ENCODE assay signal across 8 cellular contexts in the genomic region with DNA sequence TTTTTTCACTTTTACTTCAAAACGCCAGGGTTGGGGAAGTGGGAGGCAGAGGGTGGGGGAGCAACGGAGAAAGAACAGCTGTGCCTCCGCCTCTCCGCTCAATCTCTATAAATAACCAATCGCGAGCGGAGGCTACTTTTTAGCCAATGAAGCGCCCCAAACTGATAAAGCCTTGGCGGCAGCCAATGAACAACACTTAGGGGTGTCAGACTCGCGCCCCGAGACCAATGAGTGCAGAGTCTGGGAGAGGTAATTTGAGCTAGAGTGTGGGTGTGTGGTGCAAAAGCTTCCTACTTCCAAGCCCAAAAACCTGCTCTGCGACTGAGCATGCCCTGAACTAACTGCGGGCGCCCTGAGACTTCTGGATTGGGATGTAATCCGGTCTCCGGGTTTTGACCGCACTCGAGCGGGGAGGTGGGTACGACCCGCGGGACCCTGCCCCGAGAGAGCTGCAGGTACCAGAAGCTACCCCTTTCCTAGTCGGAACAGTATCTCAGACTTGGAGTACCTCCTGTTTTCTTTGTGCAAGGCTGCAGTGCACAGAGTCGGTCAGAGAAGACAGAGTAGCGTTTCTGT. TPM values are rescaled to one million over a fixed set of nuclear protein-coding genes. Genes with fewer than 3 reads are reported as not detected.
DNase-seq lines count a peak whose midpoint lies in the region; ATAC-seq and TF ChIP-seq lines count a peak whose summit lies in the region.

No MANE protein-coding gene starts in this region.

- no peaks in the 10 kb centered on the region for H3K27me3 ChIP-seq in lung (ENCODE audit: control insufficient read depth, insufficient read depth)

- H3K4me3 ChIP-seq in lung = peak overlapping the region; percentile 65

- no peaks in the 10 kb centered on the region for H3K9me3 ChIP-seq in lung (ENCODE audit: control insufficient read depth in 2 of 2, insufficient read depth in 1 of 2, low read length in 1 of 2)

- H3K27ac ChIP-seq in C4-2B (peak overlapping the region; percentile 83), lung (ENCODE audit: low read depth in 1 of 2, low read length in 1 of 2) (peak overlapping the region; percentile 87 to 96)

- H3K36me3 ChIP-seq in lung (ENCODE audit: control insufficient read depth in 2 of 2, insufficient read depth in 2 of 2, low read length in 2 of 2) = no peaks in the 10 kb centered on the region

- peaks cover 0 to 10% of the 10 kb centered on the region in 2 donors for H3K4me1 ChIP-seq in lung (ENCODE audit: control insufficient read depth in 2 of 2, insufficient read depth in 2 of 2, low read length in 2 of 2)

- 0% methylated on average over 27 of the region's 27 CpGs for WGBS in lung, 2 donors

- TF ChIP-seq CTCF in C4-2B (conservative IDR thresholded peaks at IDR 0.05) (no peak), lung (IDR thresholded peaks at IDR 0.05; ENCODE audit: control extremely low read depth, extremely low read depth) (no peak)

- DNase-seq in NCI-H82 (lab: John Stamatoyannopoulos, UW) (peak; percentile 100), lung (ENCODE audit: low spot score) (peak; percentile 95)
- peak; percentile 73 to 80 for DNase-seq in activated CD8-positive, alpha-beta memory T cell treated with anti-CD3 and anti-CD28 coated beads for 1 hour (ENCODE audit: extremely low read depth in 1 of 2, low read depth in 1 of 2)
- DNase-seq in effector CD8-positive, alpha-beta T cell (lab: John Stamatoyannopoulos, UW) = peak; percentile 89
- DNase-seq in stimulated activated CD4-positive, alpha-beta T cell treated with anti-CD3 and anti-CD28 coated beads, TNF-alpha, amount 100 ng/mL, for 4 hours (ENCODE audit: low read depth in 3 of 3) = peak; percentile 54 to 81 (median 72)

- ATAC-seq in GM19372 (IDR thresholded peaks at IDR 0.05; ENCODE audit: low read depth, unreplicated experiment) = peak; percentile 74
- peak; percentile 77 for ATAC-seq in HG03521 (IDR thresholded peaks at IDR 0.05; ENCODE audit: unreplicated experiment)
- peak; percentile 83 for ATAC-seq in lung (ENCODE audit: insufficient read depth, low FRiP score)

RNA-seq across cellular contexts. Expression of a gene that starts 0.8 kb away (rescaled TPM):
- total RNA-seq in lung = 10 to 100 TPM; 22.2 to 23.8 TPM
- 1 to 10 TPM; 7.4 to 9.2 TPM for polyA plus RNA-seq in lung

Comparison
In these comparisons a context has a peak if more than half of its experiments do, and no peak if none do; other contexts are left out.
1. Peak in every context shown above with its lines: DNase-seq, ATAC-seq, H3K4me3 ChIP-seq and H3K27ac ChIP-seq.